13 cellular contexts compared by ENCODE assay signal in genomic region chr10:109898666-109899577, GRCh38. TPM values are rescaled to one million over a fixed set of nuclear protein-coding genes. Genes with fewer than 3 reads are reported as not detected.
DNase-seq lines count a peak whose midpoint lies in the region; ATAC-seq and TF ChIP-seq lines count a peak whose summit lies in the region.
"Had no signal": no experiment of that assay in that cellular context is flagged by ENCODE, and none has a peak within 500 bp of the region (broad histone marks: within the 10 kb centered on the region; RNA-seq: fewer than 3 reads in every experiment).

No MANE protein-coding gene starts in this region.

- H3K4me3 Mint-ChIP-seq in activated T-cell treated with anti-CD3 and anti-CD28 coated beads, Interleukin-2, amount 50 U/mL, for 72 hours, result no peak overlapping the region
- peak overlapping the region; percentile 34 for H3K4me3 Mint-ChIP-seq in endothelial cell (ENCODE audit: unreplicated experiment)
- H3K4me3 Mint-ChIP-seq: stimulated activated memory B cell treated with anti-CD40 and anti-IgM and Interleukin-4, amounts not matched to agents 10 μg/mL and 1 μg/mL and 100 μg/mL, for 72 hours had no signal

- DNase-seq in activated T-cell treated with anti-CD3 and anti-CD28 coated beads, Interleukin-2, amount 50 U/mL, for 72 hours, result no peak
- DNase-seq in activated T-cell treated with anti-CD3 and anti-CD28 coated beads, Interleukin-2, amount 50 U/mL, for 48 hours, result no peak
- DNase-seq in endothelial cell (ENCODE audit: low spot score) (no peak), mucosa of gallbladder (ENCODE audit: low spot score) (peak; percentile 31), upper lobe of right lung (no peak), Kasumi-1 (lab: John Stamatoyannopoulos, UW) (no peak), islet precursor cell (no peak)
- DNase-seq: head of caudate nucleus, NCI-H187 treated with DMSO at 0.1 percent for 48 hours, posterior cingulate gyrus, SIG-M5 had no signal

- peaks cover 2 to 18% of the 10 kb centered on the region in 2 donors for H3K36me3 Mint-ChIP-seq in activated T-cell treated with anti-CD3 and anti-CD28 coated beads, Interleukin-2, amount 50 U/mL, for 72 hours (ENCODE audit: insufficient read depth in 2 of 2)
- H3K36me3 Mint-ChIP-seq in endothelial cell (ENCODE audit: low read depth, unreplicated experiment), result peaks cover 68% of the 10 kb centered on the region

- H3K27ac Mint-ChIP-seq in activated T-cell treated with anti-CD3 and anti-CD28 coated beads, Interleukin-2, amount 50 U/mL, for 72 hours, result no peak overlapping the region
- no peak overlapping the region for H3K27ac Mint-ChIP-seq in endothelial cell (ENCODE audit: unreplicated experiment)
- H3K27ac Mint-ChIP-seq: stimulated activated memory B cell treated with anti-CD40 and anti-IgM and Interleukin-4, amounts not matched to agents 10 μg/mL and 1 μg/mL and 100 μg/mL, for 72 hours had no signal

- H3K9me3 Mint-ChIP-seq in activated T-cell treated with anti-CD3 and anti-CD28 coated beads, Interleukin-2, amount 50 U/mL, for 72 hours, result no peaks in the 10 kb centered on the region
- H3K9me3 Mint-ChIP-seq in endothelial cell (ENCODE audit: unreplicated experiment), result no peaks in the 10 kb centered on the region
- H3K9me3 Mint-ChIP-seq: stimulated activated memory B cell treated with anti-CD40 and anti-IgM and Interleukin-4, amounts not matched to agents 10 μg/mL and 1 μg/mL and 100 μg/mL, for 72 hours had no signal

- ATAC-seq in activated T-cell treated with anti-CD3 and anti-CD28 coated beads, Interleukin-2, amount 50 U/mL, for 72 hours (replicated peaks in 1 of 2), result peak; percentile 22 to 31
- ATAC-seq in upper lobe of right lung (no peak), HG02678 (IDR thresholded peaks at IDR 0.05; ENCODE audit: unreplicated experiment) (no peak)
- ATAC-seq: stimulated activated memory B cell treated with anti-CD40 and anti-IgM and Interleukin-4, amounts not matched to agents 10 μg/mL and 1 μg/mL and 100 μg/mL, for 72 hours had no signal

- peaks cover 35% of the 10 kb centered on the region for H3K4me1 Mint-ChIP-seq in activated T-cell treated with anti-CD3 and anti-CD28 coated beads, Interleukin-2, amount 50 U/mL, for 72 hours (ENCODE audit: low read depth)
- peaks cover 40% of the 10 kb centered on the region for H3K4me1 Mint-ChIP-seq in endothelial cell (ENCODE audit: unreplicated experiment)

- no peaks in the 10 kb centered on the region for H3K27me3 ChIP-seq in upper lobe of right lung

- peaks cover 61% of the 10 kb centered on the region for H3K4me1 ChIP-seq in upper lobe of right lung

- no peaks in the 10 kb centered on the region for H3K27me3 Mint-ChIP-seq in activated T-cell treated with anti-CD3 and anti-CD28 coated beads, Interleukin-2, amount 50 U/mL, for 72 hours (ENCODE audit: low read depth)
- peaks cover 9% of the 10 kb centered on the region for H3K27me3 Mint-ChIP-seq in endothelial cell (ENCODE audit: unreplicated experiment)
- H3K27me3 Mint-ChIP-seq: stimulated activated memory B cell treated with anti-CD40 and anti-IgM and Interleukin-4, amounts not matched to agents 10 μg/mL and 1 μg/mL and 100 μg/mL, for 72 hours had no signal

- no peak overlapping the region for H3K4me3 ChIP-seq in upper lobe of right lung

- TF ChIP-seq CTCF in endothelial cell (IDR thresholded peaks at IDR 0.05; ENCODE audit: unreplicated experiment) (no peak), upper lobe of right lung (IDR thresholded peaks at IDR 0.05) (no peak)

- H3K36me3 ChIP-seq in upper lobe of right lung, result no peaks in the 10 kb centered on the region

- intact Hi-C loops in upper lobe of right lung (cut with DNase I), result no loop called here

- H3K27ac ChIP-seq in upper lobe of right lung, result peak overlapping the region; percentile 45

- H3K9me3 ChIP-seq in upper lobe of right lung, result no peaks in the 10 kb centered on the region

RNA-seq across cellular contexts. Expression of gene XPNPEP1, which starts 24.4 kb away (rescaled TPM):
- 10 to 100 TPM; 53.0 to 75.2 TPM for total RNA-seq in activated T-cell treated with anti-CD3 and anti-CD28 coated beads, Interleukin-2, amount 50 U/mL, for 72 hours
- total RNA-seq in endothelial cell (ENCODE audit: unreplicated experiment) (202 TPM), mucosa of gallbladder (86.4 TPM), upper lobe of right lung (45.2 TPM)

Comparison
In these comparisons a context has a peak if more than half of its experiments do, and no peak if none do; other contexts are left out.
1. ATAC-seq: peak in activated T-cell treated with anti-CD3 and anti-CD28 coated beads, Interleukin-2, amount 50 U/mL, for 72 hours (2 of 2); none in upper lobe of right lung (single experiment) and HG02678 (single experiment).